In genomic region chr1:33012165-33012564, GRCh38 we compare ENCODE assay signal across 2 cellular contexts.
TF ChIP-seq lines count a peak whose summit lies in the region.

No MANE protein-coding gene starts in this region.

TF ChIP-seq in liver, 16 proteins besides CTCF, POLR2A, EP300 and RAD21:
- TF ChIP-seq NR2F2 (IDR thresholded peaks at IDR 0.05) (no peak), ZBTB33 (IDR thresholded peaks at IDR 0.05) (no peak), RXRA (IDR thresholded peaks at IDR 0.05) (no peak), YY1 (IDR thresholded peaks at IDR 0.05) (no peak), FOXA1 (IDR thresholded peaks at IDR 0.05) (no peak), SP1 (IDR thresholded peaks at IDR 0.05) (no peak), ATF3 (IDR thresholded peaks at IDR 0.05) (no peak), HNF4G (IDR thresholded peaks at IDR 0.05) (no peak), FOXA2 (IDR thresholded peaks at IDR 0.05) (no peak), REST (IDR thresholded peaks at IDR 0.05) (no peak), TAF1 (conservative IDR thresholded peaks at IDR 0.05) (no peak), MAX (IDR thresholded peaks at IDR 0.05) (no peak), HNF4A (conservative IDR thresholded peaks at IDR 0.05) (no peak), JUND (IDR thresholded peaks at IDR 0.05) (no peak), EGR1 (IDR thresholded peaks at IDR 0.05; ENCODE audit: low read depth in 2 of 2) (no peak), GABPA (IDR thresholded peaks at IDR 0.05 in 1 of 2, conservative IDR thresholded peaks at IDR 0.05 in 1 of 2) (no peak)
TF ChIP-seq in liver: peak in this region for 0.

TF ChIP-seq in HepG2, 621 proteins besides CTCF, POLR2A, EP300 and RAD21:
- TF ChIP-seq ZNF616 (CRISPR knock-in tag; IDR thresholded peaks at IDR 0.05; ENCODE audit: low read depth) (no peak), REL (CRISPR knock-in tag; conservative IDR thresholded peaks at IDR 0.05) (no peak), IRF2 (CRISPR knock-in tag; IDR thresholded peaks at IDR 0.05) (no peak), CREB3 (CRISPR knock-in tag; IDR thresholded peaks at IDR 0.05) (no peak), THRA (CRISPR knock-in tag; IDR thresholded peaks at IDR 0.05; ENCODE audit: borderline replicate concordance) (no peak), HBP1 (CRISPR knock-in tag; IDR thresholded peaks at IDR 0.05; ENCODE audit: low read depth) (no peak), ZNF687 (CRISPR knock-in tag; IDR thresholded peaks at IDR 0.05) (no peak), BCL3 (CRISPR knock-in tag; IDR thresholded peaks at IDR 0.05) (no peak)
